ENCODE assay signal across 20 cellular contexts in genomic region chr3:16945330-16945729, GRCh38.
DNase-seq lines count a peak whose midpoint lies in the region; ATAC-seq, FAIRE-seq and TF ChIP-seq lines count a peak whose summit lies in the region.
"Had no signal": no experiment of that assay in that cellular context is flagged by ENCODE, and none has a peak within 500 bp of the region (broad histone marks: within the 10 kb centered on the region; RNA-seq: fewer than 3 reads in every experiment).

No MANE protein-coding gene starts in this region.

- H3K4me1 Mint-ChIP-seq in stimulated activated effector memory CD8-positive, alpha-beta T cell treated with anti-CD3 and anti-CD28 coated beads, Interleukin-12 subunit alpha, Interleukin-12 subunit beta, amount 100 ng/mL, for 72 hours, result peaks cover 60% of the 10 kb centered on the region

- H3K27ac ChIP-seq in endothelial cell of umbilical vein (ENCODE audit: insufficient read depth, low read depth, low read length), result no peak overlapping the region
- H3K27ac ChIP-seq: Peyer's patch, upper lobe of left lung had no signal

- FAIRE-seq in endothelial cell of umbilical vein (lab: Jason Lieb, UNC), result peak; percentile 61
- FAIRE-seq: G401.6 had no signal

- intact Hi-C loops in endothelial cell of umbilical vein (cut with micrococcal nuclease), result loop anchor here (1.0 to 10.0 kb wide), 4 partner anchors 61 to 344 kb away; partner anchors contain the start of gene PLCL2

- H3K4me1 ChIP-seq in endothelial cell of umbilical vein (ENCODE audit: control insufficient read depth, extremely low read depth, insufficient read depth, low read length), result no peaks in the 10 kb centered on the region
- H3K4me1 ChIP-seq: Peyer's patch had no signal

- no peaks in the 10 kb centered on the region for H3K9me1 ChIP-seq in endothelial cell of umbilical vein (replicated peaks; ENCODE audit: control insufficient read depth, extremely low read depth, insufficient read depth, low read length)

- H3K4me3 Mint-ChIP-seq in stimulated activated effector memory CD8-positive, alpha-beta T cell treated with anti-CD3 and anti-CD28 coated beads, Interleukin-12 subunit alpha, Interleukin-12 subunit beta, amount 100 ng/mL, for 72 hours, result no peak overlapping the region
- H3K4me3 Mint-ChIP-seq: CD4-positive, alpha-beta T cell had no signal

- no peak for TF ChIP-seq POLR2A in endothelial cell of umbilical vein (IDR thresholded peaks at IDR 0.05; ENCODE audit: low read depth, low read length)

- H3K9ac ChIP-seq in endothelial cell of umbilical vein (replicated peaks; ENCODE audit: extremely low read depth, insufficient read depth, low read length), result no peak overlapping the region

- DNase-seq in NCI-H1105 treated with DMSO at 0.1 percent for 48 hours (lab: John Stamatoyannopoulos, UW) (peak; percentile 12), NCI-H1105 (lab: John Stamatoyannopoulos, UW) (no peak), NCI-H446 treated with DMSO at 0.1 percent for 48 hours (lab: John Stamatoyannopoulos, UW) (peak; percentile 26), endothelial cell of umbilical vein (ENCODE audit: low read depth, low spot score) (peak; percentile 58), lung microvascular endothelial cell (ENCODE audit: low read depth in 2 of 2) (peak; percentile 32 to 89)
- no peak for DNase-seq in stimulated activated CD8-positive, alpha-beta memory T cell treated with anti-CD3 and anti-CD28 coated beads, Interleukin-4, amount 100 ng/mL, for 48 hours
- DNase-seq in stimulated activated effector memory CD8-positive, alpha-beta T cell treated with anti-CD3 and anti-CD28 coated beads, Interleukin-12 subunit alpha, Interleukin-12 subunit beta, amount 100 ng/mL, for 72 hours (ENCODE audit: low spot score in 2 of 2), result no peak
- DNase-seq: 8988T; activated naive CD4-positive, alpha-beta T cell treated with anti-CD3 and anti-CD28 coated beads, Interleukin-2, amount 50 U/mL, for 16 hours; CD4-positive, alpha-beta T cell; cerebellar nuclear complex; mesendoderm; NCI-H1092 treated with DMSO at 0.1 percent for 48 hours; NCI-H524 treated with DMSO at 0.1 percent for 48 hours; Peyer's patch; stimulated activated naive CD4-positive, alpha-beta T cell; upper lobe of left lung had no signal

- no peak for ATAC-seq in stimulated activated effector memory CD8-positive, alpha-beta T cell treated with anti-CD3 and anti-CD28 coated beads, Interleukin-12 subunit alpha, Interleukin-12 subunit beta, amount 100 ng/mL, for 72 hours
- no peak for ATAC-seq in HG02642 (IDR thresholded peaks at IDR 0.05; ENCODE audit: poor library complexity, unreplicated experiment)
- ATAC-seq: activated CD4-positive, CD25-positive, alpha-beta regulatory T cell treated with anti-CD3 and anti-CD28 coated beads, Interleukin-2, amount 50 U/mL, for 24 hours had no signal

- dilution Hi-C loops in endothelial cell of umbilical vein (cut with MboI; ENCODE audit: extremely low pct_ligation_motif_present, low sequenced_read_pairs), result no loop called here

- TF ChIP-seq CTCF in endothelial cell of umbilical vein (IDR thresholded peaks at IDR 0.05; ENCODE audit: extremely low read depth in 1 of 2, insufficient read depth in 1 of 2, low read depth in 1 of 2, low read length in 2 of 2), result no peak

- no peaks in the 10 kb centered on the region for H3K9me3 Mint-ChIP-seq in stimulated activated effector memory CD8-positive, alpha-beta T cell treated with anti-CD3 and anti-CD28 coated beads, Interleukin-12 subunit alpha, Interleukin-12 subunit beta, amount 100 ng/mL, for 72 hours
- H3K9me3 Mint-ChIP-seq: CD4-positive, alpha-beta T cell had no signal

- no peak overlapping the region for H3K27ac Mint-ChIP-seq in stimulated activated effector memory CD8-positive, alpha-beta T cell treated with anti-CD3 and anti-CD28 coated beads, Interleukin-12 subunit alpha, Interleukin-12 subunit beta, amount 100 ng/mL, for 72 hours
- H3K27ac Mint-ChIP-seq: CD4-positive, alpha-beta T cell had no signal

- H3K36me3 ChIP-seq in endothelial cell of umbilical vein (ENCODE audit: control insufficient read depth in 2 of 2, extremely low read depth in 1 of 2, insufficient read depth in 2 of 2, low read length in 2 of 2), result no peaks in the 10 kb centered on the region
- H3K36me3 ChIP-seq: Peyer's patch, upper lobe of left lung had no signal

- H4K20me1 ChIP-seq in endothelial cell of umbilical vein (replicated peaks; ENCODE audit: control insufficient read depth, extremely low read depth, insufficient read depth, low read length), result peaks cover 3% of the 10 kb centered on the region

- no peaks in the 10 kb centered on the region for H3K27me3 ChIP-seq in endothelial cell of umbilical vein (ENCODE audit: control insufficient read depth in 2 of 2, insufficient read depth in 2 of 2, low read length in 2 of 2)
- H3K27me3 ChIP-seq: Peyer's patch, upper lobe of left lung had no signal

- no peak overlapping the region for H3K4me3 ChIP-seq in endothelial cell of umbilical vein (replicated peaks in 1 of 3; ENCODE audit: insufficient read depth in 1 of 3, low read depth in 1 of 3, low read length in 3 of 3)
- H3K4me3 ChIP-seq: Peyer's patch, upper lobe of left lung had no signal

- no peaks in the 10 kb centered on the region for H3K9me3 ChIP-seq in endothelial cell of umbilical vein (replicated peaks; ENCODE audit: control insufficient read depth, insufficient read depth, low read length)
- H3K9me3 ChIP-seq: Peyer's patch, upper lobe of left lung had no signal

- H2AFZ ChIP-seq in endothelial cell of umbilical vein (ENCODE audit: low read depth, low read length), result no peak overlapping the region

- no peaks in the 10 kb centered on the region for H3K79me2 ChIP-seq in endothelial cell of umbilical vein (ENCODE audit: control insufficient read depth, insufficient read depth, low read length)

- CTCF ChIA-PET in endothelial cell of umbilical vein (lab: Charles Lee), result no interaction called here

- POLR2A ChIA-PET in endothelial cell of umbilical vein (lab: Charles Lee), result no interaction called here

- H3K4me2 ChIP-seq in endothelial cell of umbilical vein (ENCODE audit: insufficient read depth, low read length), result no peak overlapping the region

- no TSS peak for BruUV-seq in endothelial cell of umbilical vein (replicated peaks; lab: Mats Ljungman, UMichigan)

- H3K36me3 Mint-ChIP-seq in stimulated activated effector memory CD8-positive, alpha-beta T cell treated with anti-CD3 and anti-CD28 coated beads, Interleukin-12 subunit alpha, Interleukin-12 subunit beta, amount 100 ng/mL, for 72 hours, result no peaks in the 10 kb centered on the region

TF ChIP-seq in endothelial cell of umbilical vein, 7 proteins besides CTCF, POLR2A, EP300 and RAD21:
- TF ChIP-seq EZH2 (IDR thresholded peaks at IDR 0.05; ENCODE audit: borderline replicate concordance, low read depth, low read length, severe bottlenecking) (no peak), JUN (IDR thresholded peaks at IDR 0.05; ENCODE audit: borderline replicate concordance, insufficient read depth, insufficient read length, low read depth) (no peak), MAX (IDR thresholded peaks at IDR 0.05; ENCODE audit: insufficient read depth, insufficient read length) (no peak), POLR2AphosphoS5 (IDR thresholded peaks at IDR 0.05; ENCODE audit: insufficient read depth, low read depth, low read length) (no peak)

Comparison
In these comparisons a context has a peak if more than half of its experiments do, and no peak if none do; other contexts are left out.
1. DNase-seq: peak in NCI-H1105 treated with DMSO at 0.1 percent for 48 hours (single experiment), NCI-H446 treated with DMSO at 0.1 percent for 48 hours (single experiment), endothelial cell of umbilical vein (single experiment) and lung microvascular endothelial cell (2 of 2); none in NCI-H1105 (single experiment), stimulated activated CD8-positive, alpha-beta memory T cell treated with anti-CD3 and anti-CD28 coated beads, Interleukin-4, amount 100 ng/mL, for 48 hours (single experiment) and stimulated activated effector memory CD8-positive, alpha-beta T cell treated with anti-CD3 and anti-CD28 coated beads, Interleukin-12 subunit alpha, Interleukin-12 subunit beta, amount 100 ng/mL, for 72 hours (0 of 2).